In genomic region chr12:13198240-13198639, GRCh38 we compare ENCODE assay signal across 12 cellular contexts. TPM values are rescaled to one million over a fixed set of nuclear protein-coding genes. Genes with fewer than 3 reads are reported as not detected.
A peak's percentile ranks its signal among the peaks of the same experiment; 100 is the strongest.
DNase-seq lines count a peak whose midpoint lies in the region; ATAC-seq and TF ChIP-seq lines count a peak whose summit lies in the region.
"Had no signal": no experiment of that assay in that cellular context is flagged by ENCODE, and none has a peak within 500 bp of the region (broad histone marks: within the 10 kb centered on the region; RNA-seq: fewer than 3 reads in every experiment).

No MANE protein-coding gene starts in this region.

- H3K9me3 ChIP-seq in mesodermal cell (ENCODE audit: control insufficient read depth, low read length) (no peaks in the 10 kb centered on the region), upper lobe of left lung (no peaks in the 10 kb centered on the region)

- no peak for TF ChIP-seq POLR2A in upper lobe of left lung (IDR thresholded peaks at IDR 0.05)

- H3K4me1 ChIP-seq in mesodermal cell (ENCODE audit: control insufficient read depth, insufficient read depth, low read length, poor library complexity, severe bottlenecking) = peaks cover 73% of the 10 kb centered on the region
- peaks cover 57 to 76% (median 63%) of the 10 kb centered on the region in 4 donors for H3K4me1 ChIP-seq in upper lobe of left lung

- no peaks in the 10 kb centered on the region for H3K36me3 Mint-ChIP-seq in activated naive CD4-positive, alpha-beta T cell treated with anti-CD3 and anti-CD28 coated beads for 36 hours (ENCODE audit: low read depth)
- H3K36me3 Mint-ChIP-seq: natural killer cell treated with Interleukin-12 subunit alpha and Interleukin-12 subunit beta and Interleukin-15 and Interleukin-18, amount 100 ng/mL, for 72 hours had no signal

- CTCF ChIA-PET in activated naive CD4-positive, alpha-beta T cell treated with anti-CD3 and anti-CD28 coated beads for 36 hours (lab: Charles Lee) = interaction anchor here (0.6 to 1.3 kb wide), 4 partner anchors 10 to 284 kb away, joined by 3 to 5 read pairs (median 4); no protein-coding TSS in a partner anchor

- H3K36me3 ChIP-seq in mesodermal cell (ENCODE audit: control insufficient read depth, insufficient read depth, low read length) (peaks cover 33% of the 10 kb centered on the region), upper lobe of left lung (peaks cover 0 to 9% (median 0%) of the 10 kb centered on the region in 4 donors)

- H3K27ac Mint-ChIP-seq in activated naive CD4-positive, alpha-beta T cell treated with anti-CD3 and anti-CD28 coated beads for 36 hours = no peak overlapping the region

- peaks cover 20% of the 10 kb centered on the region for H3K4me1 Mint-ChIP-seq in activated naive CD4-positive, alpha-beta T cell treated with anti-CD3 and anti-CD28 coated beads for 36 hours (ENCODE audit: low read depth)

- H3K27me3 ChIP-seq in upper lobe of left lung = no peaks in the 10 kb centered on the region

- ATAC-seq in upper lobe of left lung (ENCODE audit: low FRiP score in 2 of 2) (no peak), HG03097 (IDR thresholded peaks at IDR 0.05; ENCODE audit: low FRiP score, unreplicated experiment) (no peak), HG02798 (IDR thresholded peaks at IDR 0.05; ENCODE audit: poor library complexity, unreplicated experiment) (no peak)
- ATAC-seq: K562; natural killer cell treated with Interleukin-12 subunit alpha and Interleukin-12 subunit beta and Interleukin-15 and Interleukin-18, amount 100 ng/mL, for 72 hours had no signal

- no peak for DNase-seq in activated naive CD4-positive, alpha-beta T cell treated with anti-CD3 and anti-CD28 coated beads for 36 hours
- DNase-seq in activated naive CD4-positive, alpha-beta T cell treated with anti-CD3 and anti-CD28 coated beads, Interleukin-2, amount 50 U/mL, for 16 hours = no peak
- DNase-seq in choroid plexus epithelial cell (ENCODE audit: low read depth) (no peak), upper lobe of left lung (no peak), GM20000 (ENCODE audit: low spot score) (no peak)
- DNase-seq: NCI-H524, T-helper 9 cell had no signal

- H3K27ac ChIP-seq in mesodermal cell (ENCODE audit: low read depth, low read length, severe bottlenecking) (no peak overlapping the region), upper lobe of left lung (peak overlapping the region; percentile 85 to 96 (median 92))

- H3K27me3 Mint-ChIP-seq in activated naive CD4-positive, alpha-beta T cell treated with anti-CD3 and anti-CD28 coated beads for 36 hours (ENCODE audit: low read depth) = peaks cover 4% of the 10 kb centered on the region

- intact Hi-C loops in activated naive CD4-positive, alpha-beta T cell treated with anti-CD3 and anti-CD28 coated beads for 36 hours (cut with micrococcal nuclease) = loop anchor here (5.0 kb wide), 1 partner anchor 1764 kb away; the partner anchor contains the start of gene ARHGDIB

- 60 to 74% methylated on average over 1 to 2 of the region's 4 CpGs for WGBS in mesodermal cell (ENCODE audit: insufficient coverage in 2 of 2), 2 experiments
- WGBS in upper lobe of left lung, 2 donors = 24 to 33% methylated on average over 4 of the region's 4 CpGs

- H3K4me3 ChIP-seq in choroid plexus epithelial cell (ENCODE audit: low read depth, low read length) (peak overlapping the region; percentile 80), mesodermal cell (ENCODE audit: extremely low read depth, insufficient read depth, low read length, poor library complexity, severe bottlenecking) (peak overlapping the region; percentile 53), upper lobe of left lung (peak overlapping the region; percentile 34 to 60 (median 54))
- H3K4me3 ChIP-seq: K562 had no signal

- H3K9me3 Mint-ChIP-seq in activated naive CD4-positive, alpha-beta T cell treated with anti-CD3 and anti-CD28 coated beads for 36 hours = no peaks in the 10 kb centered on the region
- H3K9me3 Mint-ChIP-seq: natural killer cell treated with Interleukin-12 subunit alpha and Interleukin-12 subunit beta and Interleukin-15 and Interleukin-18, amount 100 ng/mL, for 72 hours had no signal

- no peak for TF ChIP-seq CTCF in choroid plexus epithelial cell (conservative IDR thresholded peaks at IDR 0.05; ENCODE audit: low read depth, low read length)
- no peak for TF ChIP-seq CTCF in upper lobe of left lung (IDR thresholded peaks at IDR 0.05)
- no peak for TF ChIP-seq CTCF in GM20000 (IDR thresholded peaks at IDR 0.05; ENCODE audit: extremely low read depth, missing control alignments)

- H3K4me3 Mint-ChIP-seq in activated naive CD4-positive, alpha-beta T cell treated with anti-CD3 and anti-CD28 coated beads for 36 hours = peak overlapping the region; percentile 12
- H3K4me3 Mint-ChIP-seq: natural killer cell treated with Interleukin-12 subunit alpha and Interleukin-12 subunit beta and Interleukin-15 and Interleukin-18, amount 100 ng/mL, for 72 hours had no signal

- TF ChIP-seq EP300 in upper lobe of left lung (IDR thresholded peaks at IDR 0.05) = no peak

RNA-seq across cellular contexts. Expression of gene EMP1, which starts 1.7 kb away (rescaled TPM):
- 1 to 10 TPM; 3.0 to 4.0 TPM for total RNA-seq in activated naive CD4-positive, alpha-beta T cell treated with anti-CD3 and anti-CD28 coated beads for 36 hours
- 257 TPM for polyA plus RNA-seq in mesodermal cell (2013, experiment 1 of 2)
- 183 TPM for polyA plus RNA-seq in mesodermal cell (2013, experiment 2 of 2)
- total RNA-seq in upper lobe of left lung = 100 to 1,000 TPM in 4 of 6 donors, 10 to 100 TPM in 2; 18.9 to 360 (median 165) TPM
